20 cellular contexts compared by ENCODE assay signal in the genomic region with DNA sequence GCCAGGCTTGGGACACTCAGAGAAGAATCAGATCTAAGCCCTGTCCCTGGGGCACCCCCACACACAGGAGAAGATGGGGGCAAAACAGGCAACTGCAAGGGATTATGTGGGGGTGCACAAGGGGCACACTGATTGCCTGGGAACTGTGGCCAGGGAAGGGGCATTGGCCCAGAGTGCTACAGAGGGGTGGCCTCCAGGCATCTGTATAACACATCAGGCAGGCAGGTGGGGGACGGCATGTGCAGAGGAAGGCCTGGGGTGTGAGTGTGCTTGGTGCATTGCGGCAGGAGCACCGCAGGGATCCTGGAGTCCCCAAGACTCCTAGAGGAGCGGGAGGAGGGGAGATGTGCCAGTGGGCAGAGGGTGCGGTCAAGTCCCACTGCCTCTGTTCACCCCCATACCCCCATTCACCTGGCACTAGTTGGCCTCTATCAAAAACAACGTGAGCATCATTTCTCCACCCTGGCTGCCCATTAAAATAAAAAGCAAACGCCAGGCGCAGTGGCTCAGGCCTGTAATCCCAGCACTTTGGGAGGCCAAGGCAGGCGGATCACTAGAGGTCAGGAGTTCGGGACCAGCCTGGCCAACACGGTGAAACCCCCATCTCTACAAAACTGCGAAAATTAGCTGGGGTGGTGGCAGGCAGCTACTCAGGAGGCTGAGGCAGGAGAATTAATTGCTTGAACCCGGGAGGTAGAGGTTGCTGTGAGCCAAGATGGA. TPM values are rescaled to one million over a fixed set of nuclear protein-coding genes. Genes with fewer than 3 reads are reported as not detected.
"Had no signal": no experiment of that assay in that cellular context is flagged by ENCODE, and none has a peak within 500 bp of the region (broad histone marks: within the 10 kb centered on the region; RNA-seq: fewer than 3 reads in every experiment).

No MANE protein-coding gene starts in this region.

- H3K9me3 Mint-ChIP-seq: stimulated activated naive CD8-positive, alpha-beta T cell treated with anti-CD3 and anti-CD28 coated beads, Interleukin-15, Interleukin-2, amounts not matched to agents 100 ng/mL and 50 ng/mL, for 24 hours; T-helper 1 cell treated with Interleukin-12 subunit alpha and Interleukin-12 subunit beta and Interleukin-4 antibody, amounts not matched to agents 30 μg/mL and 1 μg/mL, for 36 hours had no signal

- DNase-seq: activated CD4-positive, alpha-beta T cell treated with anti-CD3 and anti-CD28 coated beads for 36 hours; activated CD8-positive, alpha-beta T cell treated with anti-CD3 and anti-CD28 coated beads, Interleukin-2, amount 10 ng/mL, durations not matched to agents 7 days and 5 days; activated gamma-delta T cell; activated T-cell treated with anti-CD3 and anti-CD28 coated beads for 4 hours; amygdala; body of pancreas; caudate nucleus; foreskin keratinocyte; head of caudate nucleus; kidney glomerular epithelial cell; SIG-M5; stimulated activated CD4-positive, alpha-beta T cell treated with anti-CD3 and anti-CD28 coated beads, Interleukin-4, amount 100 ng/mL, for 1 hour; trophoblast cell; WERI-Rb-1 had no signal

- H3K4me3 ChIP-seq: body of pancreas, suprapubic skin had no signal

- H3K36me3 Mint-ChIP-seq: activated naive CD4-positive, alpha-beta T cell treated with anti-CD3 and anti-CD28 coated beads, Interleukin-2, amount 50 U/mL, for 72 hours had no signal

- H3K27ac Mint-ChIP-seq: activated CD4-positive, alpha-beta T cell treated with anti-CD3 and anti-CD28 coated beads for 36 hours; activated CD8-positive, alpha-beta T cell treated with anti-CD3 and anti-CD28 coated beads, Interleukin-2, amount 10 ng/mL, durations not matched to agents 7 days and 5 days; stimulated activated naive CD8-positive, alpha-beta T cell treated with anti-CD3 and anti-CD28 coated beads, Interleukin-15, Interleukin-2, amounts not matched to agents 100 ng/mL and 50 ng/mL, for 24 hours; T-helper 1 cell treated with Interleukin-12 subunit alpha and Interleukin-12 subunit beta and Interleukin-4 antibody, amounts not matched to agents 30 μg/mL and 1 μg/mL, for 36 hours had no signal

- H3K4me3 Mint-ChIP-seq: activated CD4-positive, alpha-beta T cell treated with anti-CD3 and anti-CD28 coated beads for 36 hours; activated CD8-positive, alpha-beta T cell treated with anti-CD3 and anti-CD28 coated beads, Interleukin-2, amount 10 ng/mL, durations not matched to agents 7 days and 5 days; stimulated activated naive CD8-positive, alpha-beta T cell treated with anti-CD3 and anti-CD28 coated beads, Interleukin-15, Interleukin-2, amounts not matched to agents 100 ng/mL and 50 ng/mL, for 24 hours; T-helper 1 cell treated with Interleukin-12 subunit alpha and Interleukin-12 subunit beta and Interleukin-4 antibody, amounts not matched to agents 30 μg/mL and 1 μg/mL, for 36 hours had no signal

- H3K27me3 Mint-ChIP-seq: activated CD4-positive, alpha-beta T cell treated with anti-CD3 and anti-CD28 coated beads for 36 hours; stimulated activated naive CD8-positive, alpha-beta T cell treated with anti-CD3 and anti-CD28 coated beads, Interleukin-15, Interleukin-2, amounts not matched to agents 100 ng/mL and 50 ng/mL, for 24 hours had no signal

- H3K27ac ChIP-seq: body of pancreas, foreskin keratinocyte, suprapubic skin, WERI-Rb-1 had no signal

RNA-seq across cellular contexts. Expression of a gene that starts 41.5 kb away (rescaled TPM):
- total RNA-seq: activated CD4-positive, alpha-beta T cell treated with anti-CD3 and anti-CD28 coated beads for 36 hours; activated CD8-positive, alpha-beta T cell treated with anti-CD3 and anti-CD28 coated beads, Interleukin-2, amount 10 ng/mL, durations not matched to agents 7 days and 5 days; activated naive CD4-positive, alpha-beta T cell treated with anti-CD3 and anti-CD28 coated beads, Interleukin-2, amount 50 U/mL, for 72 hours; body of pancreas; foreskin keratinocyte; liver; skeletal muscle tissue; suprapubic skin had no signal
